In genomic region chr2:43222472-43223146, GRCh38 we compare ENCODE assay signal across 8 cellular contexts. TPM values are rescaled to one million over a fixed set of nuclear protein-coding genes. Genes with fewer than 3 reads are reported as not detected.
DNase-seq lines count a peak whose midpoint lies in the region; ATAC-seq, FAIRE-seq and TF ChIP-seq lines count a peak whose summit lies in the region.

No MANE protein-coding gene starts in this region.

- TF ChIP-seq CTCF in adrenal gland (IDR thresholded peaks at IDR 0.05) (no peak), kidney (IDR thresholded peaks at IDR 0.05; ENCODE audit: borderline replicate concordance, extremely low read depth, insufficient read depth) (no peak), thoracic aorta (IDR thresholded peaks at IDR 0.05) (no peak)

- no peak for DNase-seq in activated CD4-positive, alpha-beta T cell treated with anti-CD3 and anti-CD28 coated beads, Interleukin-2, amount 10 ng/mL, durations not matched to agents 7 days and 5 days
- DNase-seq in activated CD4-positive, alpha-beta T cell treated with anti-CD3 and anti-CD28 coated beads for 48 hours = no peak
- peak in 1 of 7 donors; percentile 35 for DNase-seq in adrenal gland
- DNase-seq in kidney = no peak
- no peak for DNase-seq in thoracic aorta (ENCODE audit: low spot score)
- DNase-seq in SHP77 (lab: John Stamatoyannopoulos, UW) = no peak
- DNase-seq in GM12892 (ENCODE audit: insufficient read length) = no peak
- no peak for DNase-seq in effector CD8-positive, alpha-beta T cell (lab: John Stamatoyannopoulos, UW)

- H3K27me3 Mint-ChIP-seq in activated CD4-positive, alpha-beta T cell treated with anti-CD3 and anti-CD28 coated beads, Interleukin-2, amount 10 ng/mL, durations not matched to agents 7 days and 5 days = peaks cover 3% of the 10 kb centered on the region

- CTCF ChIA-PET in activated CD4-positive, alpha-beta T cell treated with anti-CD3 and anti-CD28 coated beads, Interleukin-2, amount 10 ng/mL, durations not matched to agents 7 days and 5 days (lab: Charles Lee) = interaction anchor here (0.5 to 29.8 kb wide), 9 partner anchors 29 to 398 kb away, joined by 3 to 525 read pairs (median 3); no protein-coding TSS in a partner anchor

- H3K36me3 Mint-ChIP-seq in activated CD4-positive, alpha-beta T cell treated with anti-CD3 and anti-CD28 coated beads, Interleukin-2, amount 10 ng/mL, durations not matched to agents 7 days and 5 days (ENCODE audit: low read depth) = peaks cover 53% of the 10 kb centered on the region

- peaks cover 38% of the 10 kb centered on the region for H3K4me1 Mint-ChIP-seq in activated CD4-positive, alpha-beta T cell treated with anti-CD3 and anti-CD28 coated beads, Interleukin-2, amount 10 ng/mL, durations not matched to agents 7 days and 5 days

- peak overlapping the region in 2 of 4 donors; percentile 89 to 96 for H3K4me3 ChIP-seq in adrenal gland
- H3K4me3 ChIP-seq in kidney (ENCODE audit: low read length in 2 of 2) = peak overlapping the region; percentile 89 to 92
- H3K4me3 ChIP-seq in thoracic aorta = peak overlapping the region; percentile 88

- 6 to 16% (median 8%) methylated on average over 6 of the region's 6 CpGs for WGBS in adrenal gland, 4 donors

- FAIRE-seq in kidney (lab: Jason Lieb, UNC) (no peak), GM12892 (lab: Jason Lieb, UNC) (no peak)

- H3K9ac ChIP-seq in kidney (ENCODE audit: low read length in 2 of 2) = peak overlapping the region; percentile 85 to 90

- H3K9me3 ChIP-seq in adrenal gland (replicated peaks in 1 of 3) (no peaks in the 10 kb centered on the region), kidney (ENCODE audit: control insufficient read depth in 1 of 2, low read length in 2 of 2) (no peaks in the 10 kb centered on the region), thoracic aorta (no peaks in the 10 kb centered on the region)

- H3K36me3 ChIP-seq in adrenal gland (replicated peaks in 1 of 2) = peaks cover 0 to 38% of the 10 kb centered on the region in 2 donors
- H3K36me3 ChIP-seq in kidney (ENCODE audit: control insufficient read depth in 1 of 2, insufficient read depth in 2 of 2, low read length in 2 of 2) = peaks cover 5 to 18% of the 10 kb centered on the region in 2 donors
- H3K36me3 ChIP-seq in thoracic aorta = peaks cover 29% of the 10 kb centered on the region

- no peak for ATAC-seq in thoracic aorta (ENCODE audit: insufficient number of reproducible peaks, low FRiP score, low read depth)

- H3K4me1 ChIP-seq in adrenal gland (replicated peaks in 1 of 2) (peaks cover 50 to 53% of the 10 kb centered on the region in 2 donors), kidney (ENCODE audit: control insufficient read depth in 1 of 2, insufficient read depth in 1 of 2, low read depth in 1 of 2, low read length in 2 of 2) (peaks cover 21 to 36% of the 10 kb centered on the region in 2 donors), thoracic aorta (ENCODE audit: control insufficient read depth in 1 of 2, low read depth in 2 of 2) (peaks cover 37 to 45% of the 10 kb centered on the region in 2 donors)

- H3K4me3 Mint-ChIP-seq in activated CD4-positive, alpha-beta T cell treated with anti-CD3 and anti-CD28 coated beads, Interleukin-2, amount 10 ng/mL, durations not matched to agents 7 days and 5 days = peak overlapping the region; percentile 100

- H3K27ac ChIP-seq in adrenal gland (peak overlapping the region; percentile 92 to 100 (median 99)), kidney (ENCODE audit: low read depth in 2 of 2, low read length in 2 of 2) (peak overlapping the region; percentile 94 to 98), thoracic aorta (peak overlapping the region; percentile 98 to 99)

- intact Hi-C loops in adrenal gland (cut with DNase I) = loop anchor here (10.0 kb wide), 2 partner anchors 88 to 388 kb away; no protein-coding TSS in a partner anchor
- intact Hi-C loops in kidney (cut with DNase I) = loop anchor here (10.0 kb wide), 1 partner anchor 268 kb away; no protein-coding TSS in a partner anchor

- H3K27me3 ChIP-seq in adrenal gland (no peaks in the 10 kb centered on the region), thoracic aorta (replicated peaks; ENCODE audit: insufficient read depth) (no peaks in the 10 kb centered on the region)

- H3K27ac Mint-ChIP-seq in activated CD4-positive, alpha-beta T cell treated with anti-CD3 and anti-CD28 coated beads, Interleukin-2, amount 10 ng/mL, durations not matched to agents 7 days and 5 days = peak overlapping the region; percentile 97

- POLR2A ChIA-PET in activated CD4-positive, alpha-beta T cell treated with anti-CD3 and anti-CD28 coated beads, Interleukin-2, amount 10 ng/mL, durations not matched to agents 7 days and 5 days (lab: Charles Lee) = interaction anchor here (0.6 to 0.7 kb wide), 2 partner anchors 10 to 86 kb away, joined by 3 to 4 read pairs; no protein-coding TSS in a partner anchor

- H3K9me3 Mint-ChIP-seq in activated CD4-positive, alpha-beta T cell treated with anti-CD3 and anti-CD28 coated beads, Interleukin-2, amount 10 ng/mL, durations not matched to agents 7 days and 5 days = no peaks in the 10 kb centered on the region

- no peak for TF ChIP-seq POLR2A in adrenal gland (IDR thresholded peaks at IDR 0.05)
- TF ChIP-seq POLR2A in GM12892 (IDR thresholded peaks at IDR 0.05; ENCODE audit: low read depth, low read length) = no peak

RNA-seq across cellular contexts. Expression of gene ZFP36L2, which starts 3.8 kb away (rescaled TPM):
- 100 to 1,000 TPM; 210 to 228 TPM for total RNA-seq in activated CD4-positive, alpha-beta T cell treated with anti-CD3 and anti-CD28 coated beads, Interleukin-2, amount 10 ng/mL, durations not matched to agents 7 days and 5 days
- total RNA-seq in adrenal gland (100 to 1,000 TPM in 5 of 8 donors, 10 to 100 TPM in 3; 46.2 to 333 (median 111) TPM), kidney (247 TPM), thoracic aorta (100 to 1,000 TPM; 172 to 197 TPM)
- polyA plus RNA-seq in adrenal gland (100 to 1,000 TPM in 2 of 3 donors, 10 to 100 TPM in 1; 29.2 to 159 (median 105) TPM), kidney (ENCODE audit: insufficient read depth, low read depth, low replicate concordance) (35.4 TPM)
- polyA plus RNA-seq in GM12892 (2012; ENCODE audit: missing spikeins) = 17.0 TPM
